Comparison of ENCODE assay signal across 8 cellular contexts in the genomic region with DNA sequence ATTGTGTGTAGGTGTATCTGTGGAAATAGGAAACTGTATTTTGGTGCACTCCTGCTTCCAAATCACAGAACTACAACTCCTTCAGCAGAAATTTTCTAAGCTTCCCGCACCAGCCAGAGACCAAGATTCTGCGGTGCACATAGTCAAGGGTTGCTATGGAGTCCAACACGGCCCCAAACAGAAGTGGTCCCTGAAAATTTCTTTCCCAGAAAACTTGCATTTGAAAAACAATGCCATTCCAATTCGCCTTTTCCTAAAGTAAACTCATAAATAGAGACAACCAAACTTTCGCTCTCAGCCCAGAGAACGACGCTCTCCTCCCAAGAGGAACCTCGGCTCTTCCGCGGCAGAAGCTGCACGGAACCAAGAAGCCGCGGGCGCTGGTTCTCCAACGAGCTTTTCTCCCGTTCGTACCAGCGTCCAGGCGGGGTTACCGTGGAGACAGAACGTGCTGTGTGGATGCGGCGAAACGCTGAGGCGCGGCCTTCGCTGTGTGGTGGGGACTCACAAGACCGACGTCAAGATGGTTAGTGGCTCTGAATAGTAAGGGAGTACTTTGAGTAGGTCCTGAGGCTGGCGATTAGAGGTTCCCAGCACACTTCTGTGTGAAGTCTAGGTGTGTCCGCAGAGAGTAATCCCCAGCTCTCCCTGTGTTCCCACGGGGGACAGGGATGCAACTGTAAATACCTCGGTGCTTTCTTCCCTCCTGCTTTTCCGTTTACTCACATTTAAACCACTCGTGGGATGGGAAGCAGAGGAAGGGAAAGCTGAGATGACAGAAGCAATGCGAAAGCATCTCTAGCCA. TPM values are rescaled to one million over a fixed set of nuclear protein-coding genes. Genes with fewer than 3 reads are reported as not detected.
DNase-seq lines count a peak whose midpoint lies in the region; ATAC-seq, FAIRE-seq and TF ChIP-seq lines count a peak whose summit lies in the region.

No MANE protein-coding gene starts in this region.

- peak; percentile 97 for ATAC-seq in GM18505 (IDR thresholded peaks at IDR 0.05; ENCODE audit: unreplicated experiment)
- ATAC-seq in HG02885 (IDR thresholded peaks at IDR 0.05; ENCODE audit: poor library complexity, unreplicated experiment), result peak; percentile 93

- FAIRE-seq in astrocyte (lab: Jason Lieb, UNC), result no peak

- DNase-seq in NCI-H187 treated with DMSO at 0.1 percent for 48 hours (lab: John Stamatoyannopoulos, UW) (peak; percentile 36), T-helper 22 cell (ENCODE audit: low read depth) (peak; percentile 73), astrocyte (ENCODE audit: low read depth) (peak; percentile 81), hepatocyte (ENCODE audit: low spot score) (peak; percentile 89), vagina (ENCODE audit: extremely low spot score in 2 of 2) (peak in 1 of 2 donors; percentile 86)

- intact Hi-C loops in vagina (cut with DNase I), result no loop called here

- H2AFZ ChIP-seq in astrocyte (ENCODE audit: low read depth, low read length) (peak overlapping the region; percentile 99), hepatocyte (peak overlapping the region; percentile 93)

- H3K27me3 ChIP-seq in astrocyte (ENCODE audit: insufficient read depth, low read length) (peaks cover under 1% of the 10 kb centered on the region), hepatocyte (peaks cover 2% of the 10 kb centered on the region), rectal smooth muscle tissue (ENCODE audit: control insufficient read depth, insufficient read depth, low read length) (no peaks in the 10 kb centered on the region), vagina (no peaks in the 10 kb centered on the region)

- TF ChIP-seq CTCF in astrocyte (IDR thresholded peaks at IDR 0.05; ENCODE audit: insufficient read depth, low read depth, low read length) (no peak), hepatocyte (IDR thresholded peaks at IDR 0.05; ENCODE audit: poor library complexity) (no peak), vagina (IDR thresholded peaks at IDR 0.05) (no peak)

- H3K27ac Mint-ChIP-seq in astrocyte (ENCODE audit: unreplicated experiment), result peak overlapping the region; percentile 89

- H3K36me3 ChIP-seq in astrocyte (ENCODE audit: insufficient read depth, low read length), result no peaks in the 10 kb centered on the region
- H3K36me3 ChIP-seq in hepatocyte (replicated peaks; ENCODE audit: insufficient read depth, low read depth), result no peaks in the 10 kb centered on the region
- H3K36me3 ChIP-seq in rectal smooth muscle tissue (ENCODE audit: control insufficient read depth, insufficient read depth, low read length), result no peaks in the 10 kb centered on the region
- H3K36me3 ChIP-seq in vagina, result no peaks in the 10 kb centered on the region

- H3K36me3 Mint-ChIP-seq in astrocyte (ENCODE audit: low read depth, unreplicated experiment), result no peaks in the 10 kb centered on the region

- peak overlapping the region; percentile 92 for H3K4me3 Mint-ChIP-seq in astrocyte (ENCODE audit: unreplicated experiment)

- no peaks in the 10 kb centered on the region for H3K9me3 Mint-ChIP-seq in astrocyte (ENCODE audit: unreplicated experiment)

- H4K20me1 ChIP-seq in astrocyte (ENCODE audit: insufficient read depth, low read length), result no peaks in the 10 kb centered on the region
- H4K20me1 ChIP-seq in hepatocyte (ENCODE audit: insufficient read depth, poor library complexity, severe bottlenecking), result no peaks in the 10 kb centered on the region

- H3K27ac ChIP-seq in astrocyte (ENCODE audit: low read depth, low read length), result peak overlapping the region; percentile 53
- peak overlapping the region; percentile 68 for H3K27ac ChIP-seq in hepatocyte
- H3K27ac ChIP-seq in rectal smooth muscle tissue (ENCODE audit: low read depth, low read length), result peak overlapping the region; percentile 44
- H3K27ac ChIP-seq in vagina, result peak overlapping the region; percentile 71

- peak; percentile 55 for TF ChIP-seq POLR2A in GM18505 (IDR thresholded peaks at IDR 0.05; ENCODE audit: borderline replicate concordance, extremely low read depth, insufficient read depth, insufficient read length)
- no peak for TF ChIP-seq POLR2A in vagina (IDR thresholded peaks at IDR 0.05)

- H3K9me2 ChIP-seq in hepatocyte (replicated peaks; ENCODE audit: insufficient read depth), result no peaks in the 10 kb centered on the region

- H3K4me3 ChIP-seq in astrocyte (ENCODE audit: insufficient read depth, low read depth, low read length) (peak overlapping the region; percentile 79), hepatocyte (peak overlapping the region; percentile 82), rectal smooth muscle tissue (ENCODE audit: low read length) (peak overlapping the region; percentile 72), vagina (peak overlapping the region; percentile 50 to 56)

- H3K9ac ChIP-seq in astrocyte (ENCODE audit: low read length), result peak overlapping the region; percentile 80
- H3K9ac ChIP-seq in rectal smooth muscle tissue (ENCODE audit: low read length), result no peak overlapping the region

- WGBS in hepatocyte (ENCODE audit: low lambda C conversion rate, missing lambda C conversion rate), result 3% methylated on average over 36 of the region's 36 CpGs

- H3K4me2 ChIP-seq in astrocyte (ENCODE audit: low read length) (peak overlapping the region; percentile 94), hepatocyte (peak overlapping the region; percentile 89)

- H3K27me3 Mint-ChIP-seq in astrocyte (ENCODE audit: low read depth, unreplicated experiment), result peaks cover 3% of the 10 kb centered on the region

- H3K4me1 ChIP-seq in astrocyte (ENCODE audit: insufficient read depth, low read length) (peaks cover 2% of the 10 kb centered on the region), hepatocyte (ENCODE audit: insufficient read depth) (peaks cover 6% of the 10 kb centered on the region), rectal smooth muscle tissue (ENCODE audit: control insufficient read depth, insufficient read depth, low read length) (no peaks in the 10 kb centered on the region), vagina (peaks cover 6% of the 10 kb centered on the region)

- H3K9me3 ChIP-seq in astrocyte (ENCODE audit: insufficient read depth, low read depth, low read length), result no peaks in the 10 kb centered on the region
- no peaks in the 10 kb centered on the region for H3K9me3 ChIP-seq in hepatocyte (ENCODE audit: low read depth)
- H3K9me3 ChIP-seq in vagina, result no peaks in the 10 kb centered on the region

- H3K79me2 ChIP-seq in astrocyte (ENCODE audit: insufficient read depth, low read length) (no peaks in the 10 kb centered on the region), hepatocyte (no peaks in the 10 kb centered on the region)

- H3K4me1 Mint-ChIP-seq in astrocyte (ENCODE audit: low read depth, unreplicated experiment), result peaks cover 10% of the 10 kb centered on the region

RNA-seq across cellular contexts. Expression of a gene that starts 24.0 kb away (rescaled TPM):
- 63.0 and 63.8 TPM in 2 replicates for total RNA-seq in astrocyte
- 25.5 and 27.9 TPM in 2 replicates for total RNA-seq in hepatocyte
- 20.4 and 23.8 TPM in 2 replicates for polyA plus RNA-seq in hepatocyte
- total RNA-seq in vagina, result 36.6 TPM
